ENCODE assay signal across 1 cellular context in genomic region chr20:1212607-1213396, GRCh38.
TF ChIP-seq lines count a peak whose summit lies in the region.

No MANE protein-coding gene starts in this region.

TF ChIP-seq in K562, 482 proteins besides CTCF, POLR2A, EP300 and RAD21 (continued from another document and continues in another):
- TF ChIP-seq, protein P1, sequence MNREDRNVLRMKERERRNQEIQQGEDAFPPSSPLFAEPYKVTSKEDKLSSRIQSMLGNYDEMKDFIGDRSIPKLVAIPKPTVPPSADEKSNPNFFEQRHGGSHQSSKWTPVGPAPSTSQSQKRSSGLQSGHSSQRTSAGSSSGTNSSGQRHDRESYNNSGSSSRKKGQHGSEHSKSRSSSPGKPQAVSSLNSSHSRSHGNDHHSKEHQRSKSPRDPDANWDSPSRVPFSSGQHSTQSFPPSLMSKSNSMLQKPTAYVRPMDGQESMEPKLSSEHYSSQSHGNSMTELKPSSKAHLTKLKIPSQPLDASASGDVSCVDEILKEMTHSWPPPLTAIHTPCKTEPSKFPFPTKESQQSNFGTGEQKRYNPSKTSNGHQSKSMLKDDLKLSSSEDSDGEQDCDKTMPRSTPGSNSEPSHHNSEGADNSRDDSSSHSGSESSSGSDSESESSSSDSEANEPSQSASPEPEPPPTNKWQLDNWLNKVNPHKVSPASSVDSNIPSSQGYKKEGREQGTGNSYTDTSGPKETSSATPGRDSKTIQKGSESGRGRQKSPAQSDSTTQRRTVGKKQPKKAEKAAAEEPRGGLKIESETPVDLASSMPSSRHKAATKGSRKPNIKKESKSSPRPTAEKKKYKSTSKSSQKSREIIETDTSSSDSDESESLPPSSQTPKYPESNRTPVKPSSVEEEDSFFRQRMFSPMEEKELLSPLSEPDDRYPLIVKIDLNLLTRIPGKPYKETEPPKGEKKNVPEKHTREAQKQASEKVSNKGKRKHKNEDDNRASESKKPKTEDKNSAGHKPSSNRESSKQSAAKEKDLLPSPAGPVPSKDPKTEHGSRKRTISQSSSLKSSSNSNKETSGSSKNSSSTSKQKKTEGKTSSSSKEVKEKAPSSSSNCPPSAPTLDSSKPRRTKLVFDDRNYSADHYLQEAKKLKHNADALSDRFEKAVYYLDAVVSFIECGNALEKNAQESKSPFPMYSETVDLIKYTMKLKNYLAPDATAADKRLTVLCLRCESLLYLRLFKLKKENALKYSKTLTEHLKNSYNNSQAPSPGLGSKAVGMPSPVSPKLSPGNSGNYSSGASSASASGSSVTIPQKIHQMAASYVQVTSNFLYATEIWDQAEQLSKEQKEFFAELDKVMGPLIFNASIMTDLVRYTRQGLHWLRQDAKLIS (CRISPR knock-in tag; IDR thresholded peaks at IDR 0.05), result 0 out of 2 replicates have a peak, but pooled peaks have one; percentile 35
- TF ChIP-seq CHD1 (IDR thresholded peaks at IDR 0.05; ENCODE audit: low read length) (no peak), CBFA2T2 (conservative IDR thresholded peaks at IDR 0.05) (no peak), KAT2B (IDR thresholded peaks at IDR 0.05; ENCODE audit: low read depth, low read length) (no peak), ZKSCAN1 (IDR thresholded peaks at IDR 0.05; ENCODE audit: low read depth, low read length) (no peak), MTF1 (CRISPR knock-in tag; IDR thresholded peaks at IDR 0.05; ENCODE audit: borderline replicate concordance) (no peak), RBM15 (IDR thresholded peaks at IDR 0.05; ENCODE audit: insufficient read depth, low read length) (no peak), ETV1 (tag; conservative IDR thresholded peaks at IDR 0.05; ENCODE audit: low read depth) (no peak), ARNT (IDR thresholded peaks at IDR 0.05) (no peak), SRF (CRISPR knock-in tag; IDR thresholded peaks at IDR 0.05) (no peak), GABPB1 (CRISPR knock-in tag; IDR thresholded peaks at IDR 0.05) (peak; percentile 53; the same call in 1 of the 2 replicates), EP400 (IDR thresholded peaks at IDR 0.05) (no peak), SRSF9 (IDR thresholded peaks at IDR 0.05; ENCODE audit: borderline replicate concordance, low read depth, low read length) (no peak), ZNF398 (CRISPR knock-in tag; IDR thresholded peaks at IDR 0.05) (no peak), STAT6 (CRISPR knock-in tag; IDR thresholded peaks at IDR 0.05) (no peak), ZNF431 (CRISPR knock-in tag; IDR thresholded peaks at IDR 0.05) (no peak), HNRNPUL1 (IDR thresholded peaks at IDR 0.05; ENCODE audit: low read length) (no peak), HNRNPK (IDR thresholded peaks at IDR 0.05; ENCODE audit: low read depth, low read length, poor library complexity, severe bottlenecking) (no peak), CREB3L1 (IDR thresholded peaks at IDR 0.05; ENCODE audit: borderline replicate concordance, low read depth) (no peak), HCFC1 (IDR thresholded peaks at IDR 0.05; ENCODE audit: low read depth, low read length) (no peak), GTF2E2 (tag; IDR thresholded peaks at IDR 0.05) (no peak), NR2C2 (CRISPR knock-in tag; IDR thresholded peaks at IDR 0.05) (no peak), NR2C2 (tag; IDR thresholded peaks at IDR 0.05) (no peak; the same call in 1 of the 2 replicates), TCF7L2 (IDR thresholded peaks at IDR 0.05; ENCODE audit: low read depth, low read length) (no peak), MYBL2 (IDR thresholded peaks at IDR 0.05; ENCODE audit: low read depth) (no peak), MYBL2 (CRISPR knock-in tag; IDR thresholded peaks at IDR 0.05; ENCODE audit: borderline replicate concordance) (no peak), RB1 (IDR thresholded peaks at IDR 0.05; ENCODE audit: low read depth) (peak; percentile 60; the same call in 1 of the 2 replicates), OTX1 (CRISPR knock-in tag; IDR thresholded peaks at IDR 0.05) (no peak), HMG20A (CRISPR knock-in tag; conservative IDR thresholded peaks at IDR 0.05) (no peak), XRCC5 (IDR thresholded peaks at IDR 0.05; ENCODE audit: low read depth, low read length) (no peak; the same call in 1 of the 2 replicates), ZKSCAN3 (CRISPR knock-in tag; IDR thresholded peaks at IDR 0.05) (no peak), TFAP4 (CRISPR knock-in tag; IDR thresholded peaks at IDR 0.05; ENCODE audit: borderline replicate concordance) (peak; percentile 57)
- TF ChIP-seq, protein P2, sequence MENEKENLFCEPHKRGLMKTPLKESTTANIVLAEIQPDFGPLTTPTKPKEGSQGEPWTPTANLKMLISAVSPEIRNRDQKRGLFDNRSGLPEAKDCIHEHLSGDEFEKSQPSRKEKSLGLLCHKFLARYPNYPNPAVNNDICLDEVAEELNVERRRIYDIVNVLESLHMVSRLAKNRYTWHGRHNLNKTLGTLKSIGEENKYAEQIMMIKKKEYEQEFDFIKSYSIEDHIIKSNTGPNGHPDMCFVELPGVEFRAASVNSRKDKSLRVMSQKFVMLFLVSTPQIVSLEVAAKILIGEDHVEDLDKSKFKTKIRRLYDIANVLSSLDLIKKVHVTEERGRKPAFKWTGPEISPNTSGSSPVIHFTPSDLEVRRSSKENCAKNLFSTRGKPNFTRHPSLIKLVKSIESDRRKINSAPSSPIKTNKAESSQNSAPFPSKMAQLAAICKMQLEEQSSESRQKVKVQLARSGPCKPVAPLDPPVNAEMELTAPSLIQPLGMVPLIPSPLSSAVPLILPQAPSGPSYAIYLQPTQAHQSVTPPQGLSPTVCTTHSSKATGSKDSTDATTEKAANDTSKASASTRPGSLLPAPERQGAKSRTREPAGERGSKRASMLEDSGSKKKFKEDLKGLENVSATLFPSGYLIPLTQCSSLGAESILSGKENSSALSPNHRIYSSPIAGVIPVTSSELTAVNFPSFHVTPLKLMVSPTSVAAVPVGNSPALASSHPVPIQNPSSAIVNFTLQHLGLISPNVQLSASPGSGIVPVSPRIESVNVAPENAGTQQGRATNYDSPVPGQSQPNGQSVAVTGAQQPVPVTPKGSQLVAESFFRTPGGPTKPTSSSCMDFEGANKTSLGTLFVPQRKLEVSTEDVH (IDR thresholded peaks at IDR 0.05; ENCODE audit: low read depth, partially characterized antibody), result no peak
- TF ChIP-seq, protein P3, sequence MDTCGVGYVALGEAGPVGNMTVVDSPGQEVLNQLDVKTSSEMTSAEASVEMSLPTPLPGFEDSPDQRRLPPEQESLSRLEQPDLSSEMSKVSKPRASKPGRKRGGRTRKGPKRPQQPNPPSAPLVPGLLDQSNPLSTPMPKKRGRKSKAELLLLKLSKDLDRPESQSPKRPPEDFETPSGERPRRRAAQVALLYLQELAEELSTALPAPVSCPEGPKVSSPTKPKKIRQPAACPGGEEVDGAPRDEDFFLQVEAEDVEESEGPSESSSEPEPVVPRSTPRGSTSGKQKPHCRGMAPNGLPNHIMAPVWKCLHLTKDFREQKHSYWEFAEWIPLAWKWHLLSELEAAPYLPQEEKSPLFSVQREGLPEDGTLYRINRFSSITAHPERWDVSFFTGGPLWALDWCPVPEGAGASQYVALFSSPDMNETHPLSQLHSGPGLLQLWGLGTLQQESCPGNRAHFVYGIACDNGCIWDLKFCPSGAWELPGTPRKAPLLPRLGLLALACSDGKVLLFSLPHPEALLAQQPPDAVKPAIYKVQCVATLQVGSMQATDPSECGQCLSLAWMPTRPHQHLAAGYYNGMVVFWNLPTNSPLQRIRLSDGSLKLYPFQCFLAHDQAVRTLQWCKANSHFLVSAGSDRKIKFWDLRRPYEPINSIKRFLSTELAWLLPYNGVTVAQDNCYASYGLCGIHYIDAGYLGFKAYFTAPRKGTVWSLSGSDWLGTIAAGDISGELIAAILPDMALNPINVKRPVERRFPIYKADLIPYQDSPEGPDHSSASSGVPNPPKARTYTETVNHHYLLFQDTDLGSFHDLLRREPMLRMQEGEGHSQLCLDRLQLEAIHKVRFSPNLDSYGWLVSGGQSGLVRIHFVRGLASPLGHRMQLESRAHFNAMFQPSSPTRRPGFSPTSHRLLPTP (IDR thresholded peaks at IDR 0.05; ENCODE audit: borderline replicate concordance, extremely low read depth, insufficient read length), result no peak
- TF ChIP-seq, protein P4, sequence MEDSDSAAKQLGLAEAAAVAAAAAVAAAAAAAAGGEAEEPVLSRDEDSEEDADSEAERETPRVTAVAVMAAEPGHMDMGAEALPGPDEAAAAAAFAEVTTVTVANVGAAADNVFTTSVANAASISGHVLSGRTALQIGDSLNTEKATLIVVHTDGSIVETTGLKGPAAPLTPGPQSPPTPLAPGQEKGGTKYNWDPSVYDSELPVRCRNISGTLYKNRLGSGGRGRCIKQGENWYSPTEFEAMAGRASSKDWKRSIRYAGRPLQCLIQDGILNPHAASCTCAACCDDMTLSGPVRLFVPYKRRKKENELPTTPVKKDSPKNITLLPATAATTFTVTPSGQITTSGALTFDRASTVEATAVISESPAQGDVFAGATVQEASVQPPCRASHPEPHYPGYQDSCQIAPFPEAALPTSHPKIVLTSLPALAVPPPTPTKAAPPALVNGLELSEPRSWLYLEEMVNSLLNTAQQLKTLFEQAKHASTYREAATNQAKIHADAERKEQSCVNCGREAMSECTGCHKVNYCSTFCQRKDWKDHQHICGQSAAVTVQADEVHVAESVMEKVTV (CRISPR knock-in tag; IDR thresholded peaks at IDR 0.05), result peak; percentile 53; the same call in 1 of the 2 replicates
- TF ChIP-seq, protein P5, sequence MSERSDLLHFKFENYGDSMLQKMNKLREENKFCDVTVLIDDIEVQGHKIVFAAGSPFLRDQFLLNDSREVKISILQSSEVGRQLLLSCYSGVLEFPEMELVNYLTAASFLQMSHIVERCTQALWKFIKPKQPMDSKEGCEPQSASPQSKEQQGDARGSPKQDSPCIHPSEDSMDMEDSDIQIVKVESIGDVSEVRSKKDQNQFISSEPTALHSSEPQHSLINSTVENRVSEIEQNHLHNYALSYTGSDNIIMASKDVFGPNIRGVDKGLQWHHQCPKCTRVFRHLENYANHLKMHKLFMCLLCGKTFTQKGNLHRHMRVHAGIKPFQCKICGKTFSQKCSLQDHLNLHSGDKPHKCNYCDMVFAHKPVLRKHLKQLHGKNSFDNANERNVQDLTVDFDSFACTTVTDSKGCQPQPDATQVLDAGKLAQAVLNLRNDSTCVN (CRISPR knock-in tag; IDR thresholded peaks at IDR 0.05), result no peak
- TF ChIP-seq, protein P6, sequence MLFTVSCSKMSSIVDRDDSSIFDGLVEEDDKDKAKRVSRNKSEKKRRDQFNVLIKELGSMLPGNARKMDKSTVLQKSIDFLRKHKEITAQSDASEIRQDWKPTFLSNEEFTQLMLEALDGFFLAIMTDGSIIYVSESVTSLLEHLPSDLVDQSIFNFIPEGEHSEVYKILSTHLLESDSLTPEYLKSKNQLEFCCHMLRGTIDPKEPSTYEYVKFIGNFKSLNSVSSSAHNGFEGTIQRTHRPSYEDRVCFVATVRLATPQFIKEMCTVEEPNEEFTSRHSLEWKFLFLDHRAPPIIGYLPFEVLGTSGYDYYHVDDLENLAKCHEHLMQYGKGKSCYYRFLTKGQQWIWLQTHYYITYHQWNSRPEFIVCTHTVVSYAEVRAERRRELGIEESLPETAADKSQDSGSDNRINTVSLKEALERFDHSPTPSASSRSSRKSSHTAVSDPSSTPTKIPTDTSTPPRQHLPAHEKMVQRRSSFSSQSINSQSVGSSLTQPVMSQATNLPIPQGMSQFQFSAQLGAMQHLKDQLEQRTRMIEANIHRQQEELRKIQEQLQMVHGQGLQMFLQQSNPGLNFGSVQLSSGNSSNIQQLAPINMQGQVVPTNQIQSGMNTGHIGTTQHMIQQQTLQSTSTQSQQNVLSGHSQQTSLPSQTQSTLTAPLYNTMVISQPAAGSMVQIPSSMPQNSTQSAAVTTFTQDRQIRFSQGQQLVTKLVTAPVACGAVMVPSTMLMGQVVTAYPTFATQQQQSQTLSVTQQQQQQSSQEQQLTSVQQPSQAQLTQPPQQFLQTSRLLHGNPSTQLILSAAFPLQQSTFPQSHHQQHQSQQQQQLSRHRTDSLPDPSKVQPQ (CRISPR knock-in tag; IDR thresholded peaks at IDR 0.05; ENCODE audit: borderline replicate concordance), result no peak
